ENCODE assay signal across 8 cellular contexts in the genomic region with DNA sequence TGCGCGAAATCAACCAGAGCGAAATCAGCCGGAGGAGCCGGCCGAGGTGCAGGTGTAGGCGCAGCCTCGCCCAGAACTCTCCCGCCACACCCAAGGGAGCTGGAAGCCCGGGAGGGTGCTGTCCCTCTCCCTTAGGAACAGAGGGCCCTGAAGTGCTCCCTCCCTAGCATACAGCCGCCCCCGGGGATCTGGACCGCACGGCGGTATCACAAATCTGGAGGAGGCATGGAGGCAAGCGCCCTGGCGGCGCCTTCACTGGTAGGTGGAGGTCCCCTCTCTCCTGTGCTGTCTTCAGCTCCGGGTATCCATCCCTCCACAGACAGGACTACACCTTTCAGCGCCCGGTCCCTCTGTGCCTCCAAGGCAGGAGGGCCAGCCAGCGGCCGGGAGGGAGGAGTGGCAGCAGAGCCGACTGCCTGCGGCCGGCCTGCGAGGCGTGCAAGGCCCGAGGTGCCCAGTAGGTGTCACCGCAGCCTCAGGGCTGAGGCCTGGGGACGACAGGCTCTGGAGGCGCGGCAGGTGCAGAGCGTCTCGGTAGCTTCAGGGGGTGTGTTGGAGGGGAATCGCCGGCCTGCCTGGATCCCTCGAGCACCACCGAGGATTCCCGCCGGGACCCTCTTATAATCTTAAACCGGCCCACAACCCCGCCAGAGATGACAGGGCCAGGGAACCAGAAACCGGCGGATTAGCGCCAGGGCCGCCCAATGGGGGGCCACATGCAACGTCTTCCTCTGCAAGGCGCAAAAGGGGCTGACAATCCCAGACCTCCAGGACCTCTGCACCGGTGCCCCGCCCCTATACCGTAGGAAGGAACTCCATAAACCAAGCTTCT. TPM values are rescaled to one million over a fixed set of nuclear protein-coding genes. Genes with fewer than 3 reads are reported as not detected.
DNase-seq lines count a peak whose midpoint lies in the region; ATAC-seq lines count a peak whose summit lies in the region.

No MANE protein-coding gene starts in this region.

- H3K27ac ChIP-seq in duodenal mucosa (ENCODE audit: low read depth, low read length) = no peak overlapping the region

- H3K27me3 ChIP-seq in duodenal mucosa (ENCODE audit: control insufficient read depth in 1 of 2, insufficient read depth in 2 of 2, low read length in 2 of 2) = peaks cover 30 to 41% of the 10 kb centered on the region in 2 donors

- peaks cover 12 to 23% of the 10 kb centered on the region in 2 donors for H3K4me1 ChIP-seq in duodenal mucosa (ENCODE audit: control insufficient read depth in 1 of 2, insufficient read depth in 2 of 2, low read length in 2 of 2)

- peak overlapping the region; percentile 82 to 88 for H3K4me3 ChIP-seq in duodenal mucosa (ENCODE audit: low read depth in 1 of 2, low read length in 2 of 2)

- no peaks in the 10 kb centered on the region for H3K9me3 ChIP-seq in duodenal mucosa (ENCODE audit: control insufficient read depth in 1 of 2, low read length in 2 of 2)

- peak overlapping the region; percentile 47 to 61 for H3K9ac ChIP-seq in duodenal mucosa (ENCODE audit: low read depth in 1 of 2, low read length in 2 of 2)

- DNase-seq in A172 (ENCODE audit: low spot score) (peak; percentile 45), NCI-H460 (ENCODE audit: extremely low read depth, low read depth) (peak; percentile 56), medulla oblongata (ENCODE audit: extremely low spot score) (peak; percentile 80)
- peak; percentile 71 to 72 for DNase-seq in activated CD4-positive, alpha-beta T cell treated with anti-CD3 and anti-CD28 coated beads, Interleukin-2, amount 50 U/mL, for 4 hours
- peak; percentile 32 for DNase-seq in stimulated activated CD8-positive, alpha-beta memory T cell treated with anti-CD3 and anti-CD28 coated beads, Interleukin-12 subunit alpha, Interleukin-12 subunit beta, amount 100 ng/mL, for 24 hours (ENCODE audit: extremely low read depth)

- ATAC-seq in GM18520 (IDR thresholded peaks at IDR 0.05; ENCODE audit: unreplicated experiment) (peak; percentile 83), HG03135 (IDR thresholded peaks at IDR 0.05; ENCODE audit: unreplicated experiment) (peak; percentile 89)

- peaks cover 7 to 18% of the 10 kb centered on the region in 2 donors for H3K36me3 ChIP-seq in duodenal mucosa (ENCODE audit: control insufficient read depth in 1 of 2, insufficient read depth in 2 of 2, low read length in 2 of 2)

RNA-seq across cellular contexts. Expression of a gene that starts 2.8 kb away (rescaled TPM):
- total RNA-seq in A172 (2014; rRNA removed; shearing (Covaris generic)) = 0.03 TPM in 1 of 2 replicates, not detected in the other
- total RNA-seq in NCI-H460 (2014; rRNA removed; shearing (Covaris generic)) = not detected in 2 replicates
- not detected in 2 replicates for polyA plus RNA-seq in NCI-H460 (2014; cell fraction: nucleus; rRNA removed)

RNA-seq across cellular contexts. Expression of a gene that starts 16.6 kb away (rescaled TPM):
- total RNA-seq in A172 (2014; rRNA removed; shearing (Covaris generic)) = 0.26 and 0.55 TPM in 2 replicates
- total RNA-seq in NCI-H460 (2014; rRNA removed; shearing (Covaris generic)) = not detected in 2 replicates
- polyA plus RNA-seq in NCI-H460 (2014; cell fraction: nucleus; rRNA removed) = not detected in 2 replicates
